In the genomic region with DNA sequence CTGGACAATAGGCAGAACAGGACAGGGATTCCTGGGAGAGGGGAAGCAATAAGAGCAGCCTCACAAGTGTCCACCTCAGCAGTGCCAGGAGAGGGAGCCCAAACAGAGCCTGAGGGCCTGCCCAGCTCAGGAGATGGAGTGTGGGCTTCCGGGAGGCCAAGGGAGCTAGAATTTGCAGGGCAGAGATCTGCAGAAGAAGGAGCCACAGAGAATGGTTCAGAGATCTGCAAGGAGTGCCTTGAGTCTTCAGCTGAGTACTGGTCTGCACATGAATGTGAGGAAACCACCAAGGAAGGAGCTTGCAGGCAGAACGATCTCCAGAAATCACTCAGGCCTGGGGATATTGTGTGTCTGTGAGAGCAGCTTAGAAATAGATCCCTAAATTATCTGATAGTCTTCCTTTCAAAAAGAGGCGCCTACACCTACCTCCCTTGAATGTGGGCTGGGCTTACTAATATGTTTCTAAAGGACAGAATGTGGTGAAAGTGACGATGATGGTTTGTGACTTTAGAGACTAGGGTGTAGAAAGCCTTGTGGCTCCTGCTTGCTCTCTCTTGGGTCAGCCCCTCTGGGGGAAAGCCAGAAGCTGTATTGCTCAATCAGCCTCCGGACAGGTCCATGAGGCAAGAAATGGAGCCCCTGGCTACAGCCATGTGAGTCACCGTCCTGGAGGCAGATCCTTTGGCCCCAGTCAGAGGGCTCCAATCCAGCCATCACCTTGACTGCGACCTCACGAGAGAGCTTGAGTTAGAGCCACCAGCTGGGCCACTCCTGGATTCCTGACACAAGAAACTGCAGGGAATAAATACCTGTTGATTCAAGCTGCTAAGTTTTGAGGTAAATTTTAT, we compare ENCODE assay signal across 8 cellular contexts. TPM values are rescaled to one million over a fixed set of nuclear protein-coding genes. Genes with fewer than 3 reads are reported as not detected.
DNase-seq lines count a peak whose midpoint lies in the region; ATAC-seq and TF ChIP-seq lines count a peak whose summit lies in the region.

No MANE protein-coding gene starts in this region.

- no peak for TF ChIP-seq POLR2A in adrenal gland (IDR thresholded peaks at IDR 0.05)

- no peaks in the 10 kb centered on the region for H3K79me2 ChIP-seq in GM23338 (replicated peaks; ENCODE audit: insufficient read depth)

- no peaks in the 10 kb centered on the region for H4K20me1 ChIP-seq in GM23338 (replicated peaks; ENCODE audit: insufficient read depth)

- TF ChIP-seq CTCF in GM23338 (conservative IDR thresholded peaks at IDR 0.05; ENCODE audit: low read depth in 2 of 2), result peak; percentile 54 to 85
- peak; percentile 22 to 60 (median 44) for TF ChIP-seq CTCF in adrenal gland (IDR thresholded peaks at IDR 0.05)

- no peak overlapping the region for H3K27ac ChIP-seq in GM23338 (ENCODE audit: low read depth)
- peak overlapping the region in 2 of 5 donors; percentile 19 to 42 for H3K27ac ChIP-seq in adrenal gland

- H2AFZ ChIP-seq in GM23338, result peak overlapping the region; percentile 52; the same call in 1 of the 2 replicates

- H3K4me1 Mint-ChIP-seq in GM23338, result peaks cover 18% of the 10 kb centered on the region
- H3K4me1 Mint-ChIP-seq in immature natural killer cell, result peaks cover 13 to 17% of the 10 kb centered on the region in 2 donors
- H3K4me1 Mint-ChIP-seq in stimulated activated naive B cell treated with anti-CD40 and anti-IgM and Interleukin-4, amounts not matched to agents 10 μg/mL and 1 μg/mL and 100 μg/mL, for 72 hours, result peaks cover 19 to 28% of the 10 kb centered on the region in 2 donors

- no peaks in the 10 kb centered on the region for H3K27me3 ChIP-seq in GM23338 (ENCODE audit: insufficient read depth)
- H3K27me3 ChIP-seq in adrenal gland, result no peaks in the 10 kb centered on the region

- ATAC-seq in GM23338, result peak; percentile 97
- ATAC-seq in stimulated activated naive B cell treated with anti-CD40 and anti-IgM and Interleukin-4, amounts not matched to agents 10 μg/mL and 1 μg/mL and 100 μg/mL, for 72 hours (replicated peaks), result peak; percentile 79 to 85

- H3K4me3 Mint-ChIP-seq in GM23338 (no peak overlapping the region), immature natural killer cell (no peak overlapping the region)
- H3K4me3 Mint-ChIP-seq in stimulated activated naive B cell treated with anti-CD40 and anti-IgM and Interleukin-4, amounts not matched to agents 10 μg/mL and 1 μg/mL and 100 μg/mL, for 72 hours, result no peak overlapping the region

- H3K4me1 ChIP-seq in GM23338 (ENCODE audit: insufficient read depth) (peaks cover 11% of the 10 kb centered on the region; the same call in 1 of the 2 replicates), adrenal gland (replicated peaks in 1 of 2) (peaks cover 0 to 13% of the 10 kb centered on the region in 2 donors)

- intact Hi-C loops in adrenal gland (cut with DNase I), result no loop called here

- DNase-seq in EH (ENCODE audit: low read depth), result peak; percentile 84
- peak; percentile 63 for DNase-seq in GM23338 (ENCODE audit: low spot score)
- peak; percentile 43 for DNase-seq in NCI-H2196 treated with DMSO at 0.1 percent for 48 hours (lab: John Stamatoyannopoulos, UW; ENCODE audit: unreplicated experiment)
- peak; percentile 79 to 97 (median 94) for DNase-seq in adrenal gland
- DNase-seq in immature natural killer cell, result peak; percentile 44 to 61 (median 51)
- DNase-seq in stimulated activated naive B cell treated with anti-CD40 and anti-IgM and Interleukin-4, amounts not matched to agents 10 μg/mL and 1 μg/mL and 100 μg/mL, for 72 hours, result no peak
- DNase-seq in 8988T, result no peak
- no peak for DNase-seq in globus pallidus (ENCODE audit: low spot score)

- H3K9me3 Mint-ChIP-seq in GM23338 (no peaks in the 10 kb centered on the region), immature natural killer cell (no peaks in the 10 kb centered on the region)
- no peaks in the 10 kb centered on the region for H3K9me3 Mint-ChIP-seq in stimulated activated naive B cell treated with anti-CD40 and anti-IgM and Interleukin-4, amounts not matched to agents 10 μg/mL and 1 μg/mL and 100 μg/mL, for 72 hours

- no peaks in the 10 kb centered on the region for H3F3A ChIP-seq in GM23338 (replicated peaks; ENCODE audit: low read depth)

- H3K4me3 ChIP-seq in GM23338 (no peak overlapping the region), adrenal gland (no peak overlapping the region)

- no peaks in the 10 kb centered on the region for H3K36me3 Mint-ChIP-seq in GM23338 (ENCODE audit: low read depth)
- H3K36me3 Mint-ChIP-seq in immature natural killer cell, result no peaks in the 10 kb centered on the region
- no peaks in the 10 kb centered on the region for H3K36me3 Mint-ChIP-seq in stimulated activated naive B cell treated with anti-CD40 and anti-IgM and Interleukin-4, amounts not matched to agents 10 μg/mL and 1 μg/mL and 100 μg/mL, for 72 hours

- no peaks in the 10 kb centered on the region for H3K9me3 ChIP-seq in adrenal gland (replicated peaks in 1 of 3)

- WGBS in adrenal gland, 4 donors, result 36 to 44% (median 41%) methylated on average over 7 to 8 of the region's 8 CpGs

- H3K36me3 ChIP-seq in GM23338 (ENCODE audit: insufficient read depth) (no peaks in the 10 kb centered on the region), adrenal gland (replicated peaks in 1 of 2) (no peaks in the 10 kb centered on the region)

- no peaks in the 10 kb centered on the region for H3K9me2 ChIP-seq in GM23338 (ENCODE audit: insufficient read depth)

- no peak overlapping the region for H3K27ac Mint-ChIP-seq in GM23338
- H3K27ac Mint-ChIP-seq in immature natural killer cell, result peak overlapping the region in 1 of 6 donors; percentile 67
- no peak overlapping the region for H3K27ac Mint-ChIP-seq in stimulated activated naive B cell treated with anti-CD40 and anti-IgM and Interleukin-4, amounts not matched to agents 10 μg/mL and 1 μg/mL and 100 μg/mL, for 72 hours

- H3K27me3 Mint-ChIP-seq in GM23338 (ENCODE audit: insufficient read depth, low read depth, poor library complexity) (peaks cover 5% of the 10 kb centered on the region), immature natural killer cell (ENCODE audit: low read depth in 3 of 3) (peaks cover 0 to 9% (median 7%) of the 10 kb centered on the region in 3 donors)
- H3K27me3 Mint-ChIP-seq in stimulated activated naive B cell treated with anti-CD40 and anti-IgM and Interleukin-4, amounts not matched to agents 10 μg/mL and 1 μg/mL and 100 μg/mL, for 72 hours, result peaks cover 16 to 18% of the 10 kb centered on the region in 2 donors

- no peak overlapping the region for H3K4me2 ChIP-seq in GM23338

TF ChIP-seq in GM23338, 12 proteins besides CTCF, POLR2A, EP300 and RAD21 (continues in another document):
- TF ChIP-seq, protein P1, sequence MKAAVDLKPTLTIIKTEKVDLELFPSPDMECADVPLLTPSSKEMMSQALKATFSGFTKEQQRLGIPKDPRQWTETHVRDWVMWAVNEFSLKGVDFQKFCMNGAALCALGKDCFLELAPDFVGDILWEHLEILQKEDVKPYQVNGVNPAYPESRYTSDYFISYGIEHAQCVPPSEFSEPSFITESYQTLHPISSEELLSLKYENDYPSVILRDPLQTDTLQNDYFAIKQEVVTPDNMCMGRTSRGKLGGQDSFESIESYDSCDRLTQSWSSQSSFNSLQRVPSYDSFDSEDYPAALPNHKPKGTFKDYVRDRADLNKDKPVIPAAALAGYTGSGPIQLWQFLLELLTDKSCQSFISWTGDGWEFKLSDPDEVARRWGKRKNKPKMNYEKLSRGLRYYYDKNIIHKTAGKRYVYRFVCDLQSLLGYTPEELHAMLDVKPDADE (IDR thresholded peaks at IDR 0.05), result no peak

RNA-seq across cellular contexts. Expression of gene LPIN1, which starts 7.6 kb away (rescaled TPM):
- total RNA-seq in GM23338 (2014; rRNA removed; shearing (Covaris generic)), result 7.1 and 9.5 TPM in 2 replicates
- polyA plus RNA-seq in GM23338 (2016; fragmentation: Nextera tagmentation; extraction: Ambion mirVana) (4.4 and 5.4 TPM in 2 replicates), adrenal gland (10 to 100 TPM; 17.0 to 58.3 (median 23.3) TPM), immature natural killer cell (10 to 100 TPM; 14.1 to 34.0 (median 16.3) TPM)
- 10 to 100 TPM; 19.9 to 53.4 (median 36.8) TPM for total RNA-seq in adrenal gland

Comparison
In these comparisons a context has a peak if more than half of its experiments do, and no peak if none do; other contexts are left out.
1. DNase-seq: peak in EH (single experiment), GM23338 (single experiment), NCI-H2196 treated with DMSO at 0.1 percent for 48 hours (single experiment), adrenal gland (7 of 7) and immature natural killer cell (3 of 3); none in stimulated activated naive B cell treated with anti-CD40 and anti-IgM and Interleukin-4, amounts not matched to agents 10 μg/mL and 1 μg/mL and 100 μg/mL, for 72 hours (single experiment), 8988T (single experiment) and globus pallidus (single experiment).